ENCODE assay signal across 1 cellular context in the genomic region with DNA sequence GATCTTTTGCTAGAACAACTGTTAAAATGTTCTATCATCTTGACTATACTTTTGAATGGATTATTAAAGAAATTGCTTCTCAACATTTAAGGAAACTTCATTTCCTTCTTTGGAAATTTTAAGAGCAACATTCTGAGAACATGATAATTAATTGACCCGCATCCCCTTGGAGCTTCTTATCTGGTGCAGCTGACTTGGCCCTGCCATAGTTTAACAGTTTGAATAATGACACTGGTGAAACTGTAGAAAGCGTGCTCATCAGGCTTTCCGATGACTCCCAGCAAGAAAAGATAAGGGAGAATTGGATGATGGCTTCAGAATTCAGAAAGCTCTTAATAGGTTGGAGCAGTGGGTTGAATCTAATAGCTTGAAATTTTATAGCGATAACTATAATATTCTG.
TF ChIP-seq lines count a peak whose summit lies in the region.

No MANE protein-coding gene starts in this region.

TF ChIP-seq in SK-N-SH, 30 proteins besides CTCF, POLR2A, EP300 and RAD21 (continued from another document):
- TF ChIP-seq, protein P1, sequence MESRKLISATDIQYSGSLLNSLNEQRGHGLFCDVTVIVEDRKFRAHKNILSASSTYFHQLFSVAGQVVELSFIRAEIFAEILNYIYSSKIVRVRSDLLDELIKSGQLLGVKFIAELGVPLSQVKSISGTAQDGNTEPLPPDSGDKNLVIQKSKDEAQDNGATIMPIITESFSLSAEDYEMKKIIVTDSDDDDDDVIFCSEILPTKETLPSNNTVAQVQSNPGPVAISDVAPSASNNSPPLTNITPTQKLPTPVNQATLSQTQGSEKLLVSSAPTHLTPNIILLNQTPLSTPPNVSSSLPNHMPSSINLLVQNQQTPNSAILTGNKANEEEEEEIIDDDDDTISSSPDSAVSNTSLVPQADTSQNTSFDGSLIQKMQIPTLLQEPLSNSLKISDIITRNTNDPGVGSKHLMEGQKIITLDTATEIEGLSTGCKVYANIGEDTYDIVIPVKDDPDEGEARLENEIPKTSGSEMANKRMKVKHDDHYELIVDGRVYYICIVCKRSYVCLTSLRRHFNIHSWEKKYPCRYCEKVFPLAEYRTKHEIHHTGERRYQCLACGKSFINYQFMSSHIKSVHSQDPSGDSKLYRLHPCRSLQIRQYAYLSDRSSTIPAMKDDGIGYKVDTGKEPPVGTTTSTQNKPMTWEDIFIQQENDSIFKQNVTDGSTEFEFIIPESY (IDR thresholded peaks at IDR 0.05; ENCODE audit: borderline replicate concordance, low read depth) = no peak
